ENCODE assay signal across 8 cellular contexts in the genomic region with DNA sequence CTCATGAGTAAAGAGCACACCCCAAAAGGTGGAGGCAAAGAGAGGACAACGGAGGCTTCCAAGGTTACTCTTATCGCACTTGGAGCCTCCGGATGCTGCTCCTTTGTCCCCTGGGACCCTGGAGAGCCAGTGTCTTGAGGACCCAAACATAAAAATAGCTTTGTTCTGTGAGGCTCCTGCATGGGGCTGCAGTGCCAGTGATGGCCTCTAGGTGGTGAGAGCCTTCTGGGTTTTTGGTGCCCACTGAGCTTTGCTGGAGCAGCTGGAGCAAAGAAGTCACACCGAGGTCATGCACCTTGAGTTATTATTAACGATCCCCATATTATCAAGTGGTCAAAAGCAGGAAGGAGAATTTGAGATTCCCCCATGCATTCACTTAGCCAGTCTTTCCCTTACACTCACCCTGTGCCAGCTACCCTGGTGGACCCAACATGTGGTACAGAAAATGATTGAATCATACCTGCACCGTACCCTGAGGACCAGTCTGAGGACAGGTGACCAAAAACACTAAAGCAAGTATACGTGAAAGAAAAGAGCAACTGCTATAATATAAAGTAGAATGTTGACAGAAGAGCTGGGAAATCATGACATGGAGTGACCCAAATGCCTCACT. TPM values are rescaled to one million over a fixed set of nuclear protein-coding genes. Genes with fewer than 3 reads are reported as not detected.
DNase-seq lines count a peak whose midpoint lies in the region; ATAC-seq and TF ChIP-seq lines count a peak whose summit lies in the region.

No MANE protein-coding gene starts in this region.

- no peaks in the 10 kb centered on the region for H3K4me1 Mint-ChIP-seq in activated CD4-positive, alpha-beta memory T cell treated with anti-CD3 and anti-CD28 coated beads, Interleukin-2, amount 10 ng/mL, durations not matched to agents 7 days and 5 days

- H3K79me2 ChIP-seq in SK-N-SH (ENCODE audit: insufficient read depth) = no peaks in the 10 kb centered on the region

- H3K4me1 ChIP-seq in SK-N-SH (ENCODE audit: control insufficient read depth in 1 of 2, insufficient read depth in 2 of 2, low read depth in 1 of 2, low read length in 1 of 2) (no peaks in the 10 kb centered on the region), spleen (no peaks in the 10 kb centered on the region)

- no peaks in the 10 kb centered on the region for H3K9me3 ChIP-seq in SK-N-SH
- H3K9me3 ChIP-seq in spleen = peaks cover 0 to 60% (median 37%) of the 10 kb centered on the region in 8 donors

- no peak overlapping the region for H3K4me3 ChIP-seq in SK-N-SH (ENCODE audit: low read depth in 2 of 2, low read length in 1 of 2)
- no peak overlapping the region for H3K4me3 ChIP-seq in foreskin fibroblast (ENCODE audit: low read depth in 1 of 2, low read length in 2 of 2)
- H3K4me3 ChIP-seq in spleen = no peak overlapping the region

- H3K9me2 ChIP-seq in SK-N-SH = no peaks in the 10 kb centered on the region

- no peak overlapping the region for H3K27ac Mint-ChIP-seq in activated CD4-positive, alpha-beta memory T cell treated with anti-CD3 and anti-CD28 coated beads, Interleukin-2, amount 10 ng/mL, durations not matched to agents 7 days and 5 days

- no peaks in the 10 kb centered on the region for H3F3A ChIP-seq in SK-N-SH (replicated peaks; ENCODE audit: insufficient read depth)

- H3K4me2 ChIP-seq in SK-N-SH = no peak overlapping the region

- CTCF ChIA-PET in SK-N-SH (lab: Yijun Ruan, JAX) = interaction anchor here (0.7 to 1.7 kb wide), 11 partner anchors 10 to 240 kb away, joined by 3 to 12 read pairs (median 3); a partner anchor contains a TSS
- CTCF ChIA-PET in activated CD4-positive, alpha-beta memory T cell treated with anti-CD3 and anti-CD28 coated beads, Interleukin-2, amount 10 ng/mL, durations not matched to agents 7 days and 5 days (lab: Charles Lee) = interaction anchor here (1.2 to 1.7 kb wide), 4 partner anchors 9 to 240 kb away, joined by 3 to 5 read pairs (median 4); a partner anchor contains a TSS

- peaks cover 37% of the 10 kb centered on the region for H3K9me3 Mint-ChIP-seq in activated CD4-positive, alpha-beta memory T cell treated with anti-CD3 and anti-CD28 coated beads, Interleukin-2, amount 10 ng/mL, durations not matched to agents 7 days and 5 days

- no peak overlapping the region for H3K27ac ChIP-seq in SK-N-SH (ENCODE audit: low read depth in 2 of 2, low read length in 1 of 2)
- H3K27ac ChIP-seq in spleen = no peak overlapping the region

- H3K4me3 Mint-ChIP-seq in activated CD4-positive, alpha-beta memory T cell treated with anti-CD3 and anti-CD28 coated beads, Interleukin-2, amount 10 ng/mL, durations not matched to agents 7 days and 5 days = no peak overlapping the region

- DNase-seq in SK-N-SH = peak; percentile 47
- peak; percentile 28 for DNase-seq in activated CD4-positive, alpha-beta memory T cell treated with anti-CD3 and anti-CD28 coated beads, Interleukin-2, amount 10 ng/mL, durations not matched to agents 7 days and 5 days
- no peak for DNase-seq in foreskin fibroblast
- no peak for DNase-seq in spleen

- TF ChIP-seq RAD21 in SK-N-SH (IDR thresholded peaks at IDR 0.05; ENCODE audit: low read length) = peak; percentile 65

- peaks cover 7% of the 10 kb centered on the region for H3K36me3 Mint-ChIP-seq in activated CD4-positive, alpha-beta memory T cell treated with anti-CD3 and anti-CD28 coated beads, Interleukin-2, amount 10 ng/mL, durations not matched to agents 7 days and 5 days (ENCODE audit: low read depth)

- no peaks in the 10 kb centered on the region for H4K20me1 ChIP-seq in SK-N-SH (ENCODE audit: insufficient read depth)

- peaks cover 0 to 4% of the 10 kb centered on the region in 2 experiments for H3K36me3 ChIP-seq in SK-N-SH (replicated peaks in 1 of 2; ENCODE audit: control insufficient read depth in 1 of 2, insufficient read depth in 2 of 2, low read length in 1 of 2)
- H3K36me3 ChIP-seq in spleen = no peaks in the 10 kb centered on the region

- ATAC-seq in SK-N-SH treated with all-trans-retinoic acid at 6 μM for 48 hours (no peak), GM19351 (IDR thresholded peaks at IDR 0.05; ENCODE audit: unreplicated experiment) (no peak), HG03108 (IDR thresholded peaks at IDR 0.05; ENCODE audit: unreplicated experiment) (no peak), GM21528 (IDR thresholded peaks at IDR 0.05; ENCODE audit: low FRiP score, unreplicated experiment) (no peak)

- peak; percentile 48 for TF ChIP-seq CTCF in SK-N-SH (IDR thresholded peaks at IDR 0.05)
- TF ChIP-seq CTCF in foreskin fibroblast (IDR thresholded peaks at IDR 0.05; ENCODE audit: low read depth, low read length) = peak; percentile 27
- TF ChIP-seq CTCF in spleen (IDR thresholded peaks at IDR 0.05 in 8 of 11, conservative IDR thresholded peaks at IDR 0.05 in 3 of 11) = peak; percentile 55 to 93 (median 78)

- H3K27me3 Mint-ChIP-seq in activated CD4-positive, alpha-beta memory T cell treated with anti-CD3 and anti-CD28 coated beads, Interleukin-2, amount 10 ng/mL, durations not matched to agents 7 days and 5 days = no peaks in the 10 kb centered on the region

- no peak for TF ChIP-seq EP300 in SK-N-SH (IDR thresholded peaks at IDR 0.05; ENCODE audit: borderline replicate concordance in 1 of 2, low read depth in 1 of 2, low read length in 1 of 2)

- POLR2A ChIA-PET in SK-N-SH (lab: Yijun Ruan, JAX) = no interaction called here
- POLR2A ChIA-PET in activated CD4-positive, alpha-beta memory T cell treated with anti-CD3 and anti-CD28 coated beads, Interleukin-2, amount 10 ng/mL, durations not matched to agents 7 days and 5 days (lab: Charles Lee) = no interaction called here

- intact Hi-C loops in spleen (cut with DNase I; ENCODE audit: low total_unique reads) = no loop called here

- H2AFZ ChIP-seq in SK-N-SH (ENCODE audit: low read depth) = no peak overlapping the region

- no peak overlapping the region for H3K9ac ChIP-seq in SK-N-SH

- H3K27me3 ChIP-seq in SK-N-SH (ENCODE audit: insufficient read depth) = no peaks in the 10 kb centered on the region
- H3K27me3 ChIP-seq in spleen (replicated peaks in 1 of 7) = no peaks in the 10 kb centered on the region

- no peak for TF ChIP-seq POLR2A in spleen (IDR thresholded peaks at IDR 0.05)

- 17% methylated on average over 7 of the region's 7 CpGs for WGBS in SK-N-SH (ENCODE audit: low lambda C conversion rate)
- 35 to 57% (median 54%) methylated on average over 7 of the region's 7 CpGs for WGBS in spleen, 5 donors

TF ChIP-seq in SK-N-SH, 30 proteins besides CTCF, POLR2A, EP300 and RAD21:
- TF ChIP-seq SMC3 (IDR thresholded peaks at IDR 0.05; ENCODE audit: low read depth, low read length) = peak; percentile 20; the same call in 1 of the 2 replicates
- TF ChIP-seq NRF1 (IDR thresholded peaks at IDR 0.05; ENCODE audit: low read depth, low read length) = no peak

TF ChIP-seq in SK-N-SH treated with all-trans-retinoic acid at 6 μM for 48 hours, 23 proteins besides CTCF, POLR2A, EP300 and RAD21:
- TF ChIP-seq ZFP3 (CRISPR knock-in tag; IDR thresholded peaks at IDR 0.05) = no peak
- TF ChIP-seq, protein P1, sequence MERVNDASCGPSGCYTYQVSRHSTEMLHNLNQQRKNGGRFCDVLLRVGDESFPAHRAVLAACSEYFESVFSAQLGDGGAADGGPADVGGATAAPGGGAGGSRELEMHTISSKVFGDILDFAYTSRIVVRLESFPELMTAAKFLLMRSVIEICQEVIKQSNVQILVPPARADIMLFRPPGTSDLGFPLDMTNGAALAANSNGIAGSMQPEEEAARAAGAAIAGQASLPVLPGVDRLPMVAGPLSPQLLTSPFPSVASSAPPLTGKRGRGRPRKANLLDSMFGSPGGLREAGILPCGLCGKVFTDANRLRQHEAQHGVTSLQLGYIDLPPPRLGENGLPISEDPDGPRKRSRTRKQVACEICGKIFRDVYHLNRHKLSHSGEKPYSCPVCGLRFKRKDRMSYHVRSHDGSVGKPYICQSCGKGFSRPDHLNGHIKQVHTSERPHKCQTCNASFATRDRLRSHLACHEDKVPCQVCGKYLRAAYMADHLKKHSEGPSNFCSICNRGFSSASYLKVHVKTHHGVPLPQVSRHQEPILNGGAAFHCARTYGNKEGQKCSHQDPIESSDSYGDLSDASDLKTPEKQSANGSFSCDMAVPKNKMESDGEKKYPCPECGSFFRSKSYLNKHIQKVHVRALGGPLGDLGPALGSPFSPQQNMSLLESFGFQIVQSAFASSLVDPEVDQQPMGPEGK (CRISPR knock-in tag; IDR thresholded peaks at IDR 0.05; ENCODE audit: borderline replicate concordance) = no peak
- TF ChIP-seq ZC3H10 (CRISPR knock-in tag; IDR thresholded peaks at IDR 0.05) = no peak
- TF ChIP-seq PPARA (CRISPR knock-in tag; IDR thresholded peaks at IDR 0.05; ENCODE audit: borderline replicate concordance) = no peak
- TF ChIP-seq BACH2 (CRISPR knock-in tag; IDR thresholded peaks at IDR 0.05; ENCODE audit: borderline replicate concordance) = no peak
- TF ChIP-seq, protein P2, sequence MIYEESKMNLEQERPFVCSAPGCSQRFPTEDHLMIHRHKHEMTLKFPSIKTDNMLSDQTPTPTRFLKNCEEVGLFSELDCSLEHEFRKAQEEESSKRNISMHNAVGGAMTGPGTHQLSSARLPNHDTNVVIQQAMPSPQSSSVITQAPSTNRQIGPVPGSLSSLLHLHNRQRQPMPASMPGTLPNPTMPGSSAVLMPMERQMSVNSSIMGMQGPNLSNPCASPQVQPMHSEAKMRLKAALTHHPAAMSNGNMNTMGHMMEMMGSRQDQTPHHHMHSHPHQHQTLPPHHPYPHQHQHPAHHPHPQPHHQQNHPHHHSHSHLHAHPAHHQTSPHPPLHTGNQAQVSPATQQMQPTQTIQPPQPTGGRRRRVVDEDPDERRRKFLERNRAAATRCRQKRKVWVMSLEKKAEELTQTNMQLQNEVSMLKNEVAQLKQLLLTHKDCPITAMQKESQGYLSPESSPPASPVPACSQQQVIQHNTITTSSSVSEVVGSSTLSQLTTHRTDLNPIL (CRISPR knock-in tag; IDR thresholded peaks at IDR 0.05; ENCODE audit: low read depth) = no peak
- TF ChIP-seq TCF4 (CRISPR knock-in tag; IDR thresholded peaks at IDR 0.05; ENCODE audit: borderline replicate concordance) = no peak

RNA-seq across cellular contexts. Expression of a gene that starts 41.5 kb away (rescaled TPM):
- 1.7 and 2.5 TPM in 2 replicates for polyA plus RNA-seq in SK-N-SH (2012; rRNA removed)
- 1.8 and 2.3 TPM in 2 replicates for polyA plus RNA-seq in SK-N-SH (2012; cell fraction: cytosol; rRNA removed)
- 8.5 and 11.0 TPM in 2 replicates for polyA plus RNA-seq in SK-N-SH (2012; cell fraction: nucleus; rRNA removed)
- 1 to 10 TPM; 4.8 to 5.5 TPM for total RNA-seq in activated CD4-positive, alpha-beta memory T cell treated with anti-CD3 and anti-CD28 coated beads, Interleukin-2, amount 10 ng/mL, durations not matched to agents 7 days and 5 days
- total RNA-seq in spleen = 1 to 10 TPM; 4.4 to 9.7 (median 7.0) TPM
- 10 to 100 TPM in 1 of 3 donors, 1 to 10 TPM in 2; 3.7 to 14.2 (median 7.3) TPM for polyA plus RNA-seq in spleen

Comparison
In these comparisons a context has a peak if more than half of its experiments do, and no peak if none do; other contexts are left out.
1. DNase-seq: peak in SK-N-SH (single experiment) and activated CD4-positive, alpha-beta memory T cell treated with anti-CD3 and anti-CD28 coated beads, Interleukin-2, amount 10 ng/mL, durations not matched to agents 7 days and 5 days (single experiment); none in foreskin fibroblast (0 of 2) and spleen (single experiment).
2. CTCF ChIP-seq: peak in every context shown above with its lines; median percentile 78 in spleen; 48 in SK-N-SH; 27 in foreskin fibroblast.